In genomic region chr6:161368514-161368913, GRCh38 we compare ENCODE assay signal across 22 cellular contexts.
"Had no signal": no experiment of that assay in that cellular context is flagged by ENCODE, and none has a peak within 500 bp of the region (broad histone marks: within the 10 kb centered on the region; RNA-seq: fewer than 3 reads in every experiment).

No MANE protein-coding gene starts in this region.

- H3K27me3 ChIP-seq: pancreas, right atrium auricular region, stomach, suprapubic skin, tibial artery, upper lobe of right lung had no signal

- H3K9me3 Mint-ChIP-seq: nephron had no signal

- H3K4me3 Mint-ChIP-seq: activated B cell treated with CpG ODN at 0.5 μM for 24 hours; activated CD8-positive, alpha-beta T cell treated with anti-CD3 and anti-CD28 coated beads for 36 hours; activated naive CD4-positive, alpha-beta T cell treated with anti-CD3 and anti-CD28 coated beads, Interleukin-2, amount 50 U/mL, for 24 hours; activated naive CD8-positive, alpha-beta T cell treated with anti-CD3 and anti-CD28 coated beads, Interleukin-2, amount 50 U/mL, for 24 hours; activated T-cell treated with anti-CD3 and anti-CD28 coated beads, Interleukin-2, amount 50 U/mL, for 4 hours; nephron; stimulated activated naive B cell treated with anti-CD40 and anti-IgM and Interleukin-4, amounts not matched to agents 10 μg/mL and 1 μg/mL and 100 μg/mL, for 72 hours; T-helper 2 cell treated with Interferon-gamma antibody and Interleukin-4, amounts not matched to agents 5 μg/mL and 100 μg/mL, for 36 hours had no signal

- H3K9me3 ChIP-seq: pancreas, suprapubic skin, upper lobe of right lung had no signal

- H3K27ac Mint-ChIP-seq: activated B cell treated with CpG ODN at 0.5 μM for 24 hours; activated CD8-positive, alpha-beta T cell treated with anti-CD3 and anti-CD28 coated beads for 36 hours; activated naive CD4-positive, alpha-beta T cell treated with anti-CD3 and anti-CD28 coated beads, Interleukin-2, amount 50 U/mL, for 24 hours; activated naive CD8-positive, alpha-beta T cell treated with anti-CD3 and anti-CD28 coated beads, Interleukin-2, amount 50 U/mL, for 24 hours; activated T-helper 2 cell treated with anti-CD3 and anti-CD28 coated beads, Interferon-gamma antibody, Interleukin-2, Interleukin-4, amounts not matched to agents 10 μg/mL and 5 μg/mL and 100 μg/mL, durations not matched to agents 14 hours and 24 hours and 36 hours; nephron; stimulated activated naive B cell treated with anti-CD40 and anti-IgM and Interleukin-4, amounts not matched to agents 10 μg/mL and 1 μg/mL and 100 μg/mL, for 72 hours; T-helper 2 cell treated with Interferon-gamma antibody and Interleukin-4, amounts not matched to agents 5 μg/mL and 100 μg/mL, for 36 hours had no signal

- FAIRE-seq: frontal cortex had no signal

- H3K27me3 Mint-ChIP-seq: activated B cell treated with CpG ODN at 0.5 μM for 24 hours; activated CD8-positive, alpha-beta T cell treated with anti-CD3 and anti-CD28 coated beads for 36 hours; activated naive CD4-positive, alpha-beta T cell treated with anti-CD3 and anti-CD28 coated beads, Interleukin-2, amount 50 U/mL, for 24 hours; activated naive CD8-positive, alpha-beta T cell treated with anti-CD3 and anti-CD28 coated beads, Interleukin-2, amount 50 U/mL, for 24 hours; stimulated activated naive B cell treated with anti-CD40 and anti-IgM and Interleukin-4, amounts not matched to agents 10 μg/mL and 1 μg/mL and 100 μg/mL, for 72 hours had no signal

- DNase-seq: activated B cell treated with CpG ODN at 0.5 μM for 24 hours; activated CD4-positive, alpha-beta T cell treated with anti-CD3 and anti-CD28 coated beads, Interleukin-2, amount 50 U/mL, for 1 hour; activated CD8-positive, alpha-beta T cell treated with anti-CD3 and anti-CD28 coated beads for 36 hours; activated naive CD8-positive, alpha-beta T cell treated with anti-CD3 and anti-CD28 coated beads, Interleukin-2, amount 50 U/mL, for 24 hours; activated T-cell treated with anti-CD3 and anti-CD28 coated beads, Interleukin-2, amount 50 U/mL, for 4 hours; effector CD8-positive, alpha-beta T cell; left ventricle myocardium inferior; pancreas; stimulated activated CD4-positive, alpha-beta T cell treated with anti-CD3 and anti-CD28 coated beads, Interleukin-2, amount 100 ng/mL, for 24 hours; stimulated activated naive B cell treated with anti-CD40 and anti-IgM and Interleukin-4, amounts not matched to agents 10 μg/mL and 1 μg/mL and 100 μg/mL, for 72 hours; stomach; tibial artery; upper lobe of right lung had no signal

- H3K4me3 ChIP-seq: left ventricle myocardium inferior, lung, pancreas, right atrium auricular region, smooth muscle cell, stomach, suprapubic skin, tibial artery, upper lobe of right lung had no signal

- H3K4me1 ChIP-seq: pancreas, tibial artery, upper lobe of right lung had no signal

- ATAC-seq: activated CD8-positive, alpha-beta T cell treated with anti-CD3 and anti-CD28 coated beads for 36 hours; activated naive CD8-positive, alpha-beta T cell treated with anti-CD3 and anti-CD28 coated beads, Interleukin-2, amount 50 U/mL, for 24 hours; activated T-cell treated with anti-CD3 and anti-CD28 coated beads, Interleukin-2, amount 50 U/mL, for 4 hours; stimulated activated naive B cell treated with anti-CD40 and anti-IgM and Interleukin-4, amounts not matched to agents 10 μg/mL and 1 μg/mL and 100 μg/mL, for 72 hours had no signal

- H3K4me2 ChIP-seq: smooth muscle cell had no signal

- H3K27ac ChIP-seq: left ventricle myocardium inferior, pancreas, right atrium auricular region, stomach, suprapubic skin, tibial artery, upper lobe of right lung had no signal

- H3K4me1 Mint-ChIP-seq: activated B cell treated with CpG ODN at 0.5 μM for 24 hours; activated naive CD4-positive, alpha-beta T cell treated with anti-CD3 and anti-CD28 coated beads, Interleukin-2, amount 50 U/mL, for 24 hours; activated naive CD8-positive, alpha-beta T cell treated with anti-CD3 and anti-CD28 coated beads, Interleukin-2, amount 50 U/mL, for 24 hours; nephron; stimulated activated naive B cell treated with anti-CD40 and anti-IgM and Interleukin-4, amounts not matched to agents 10 μg/mL and 1 μg/mL and 100 μg/mL, for 72 hours had no signal

- H3K36me3 ChIP-seq: pancreas, right atrium auricular region, stomach, suprapubic skin, tibial artery, upper lobe of right lung had no signal
